In genomic region chr19:43774103-43774939, GRCh38 we compare ENCODE assay signal across 1 cellular context.
TF ChIP-seq lines count a peak whose summit lies in the region.

No MANE protein-coding gene starts in this region.

TF ChIP-seq in HepG2, 621 proteins besides CTCF, POLR2A, EP300 and RAD21 (continued from another document and continues in another):
- TF ChIP-seq MIER3 (CRISPR knock-in tag; IDR thresholded peaks at IDR 0.05; ENCODE audit: borderline replicate concordance) = 0 out of 2 replicates have a peak, but pooled peaks have one; percentile 42
- TF ChIP-seq ZBTB2 (CRISPR knock-in tag; IDR thresholded peaks at IDR 0.05; ENCODE audit: low read depth) = no peak
- 0 out of 2 replicates have a peak, but pooled peaks have one; percentile 39 for TF ChIP-seq KAT8 (CRISPR knock-in tag; IDR thresholded peaks at IDR 0.05)
- TF ChIP-seq RAD51 (IDR thresholded peaks at IDR 0.05; ENCODE audit: borderline replicate concordance) = no peak
- TF ChIP-seq ZMYM3 (CRISPR knock-in tag; IDR thresholded peaks at IDR 0.05) = no peak; the same call in 1 of the 2 replicates
- no peak for TF ChIP-seq TAF1 (CRISPR knock-in tag; IDR thresholded peaks at IDR 0.05)
- no peak for TF ChIP-seq ZGPAT (CRISPR knock-in tag; IDR thresholded peaks at IDR 0.05)
- TF ChIP-seq KAT7 (CRISPR knock-in tag; IDR thresholded peaks at IDR 0.05; ENCODE audit: borderline replicate concordance) = peak; percentile 68; the same call in 1 of the 2 replicates
- 0 out of 2 replicates have a peak, but pooled peaks have one; percentile 57 for TF ChIP-seq ZNF276 (CRISPR knock-in tag; IDR thresholded peaks at IDR 0.05; ENCODE audit: low read depth)
- TF ChIP-seq ZBTB7B (CRISPR knock-in tag; IDR thresholded peaks at IDR 0.05) = peak; percentile 62
- TF ChIP-seq ZNF160 (CRISPR knock-in tag; IDR thresholded peaks at IDR 0.05) = no peak
- TF ChIP-seq ZNF720 (CRISPR knock-in tag; IDR thresholded peaks at IDR 0.05) = no peak
- no peak for TF ChIP-seq AKNA (CRISPR knock-in tag; IDR thresholded peaks at IDR 0.05; ENCODE audit: borderline replicate concordance)
- TF ChIP-seq GATAD2A (CRISPR knock-in tag; IDR thresholded peaks at IDR 0.05) = 0 out of 2 replicates have a peak, but pooled peaks have one; percentile 3
- TF ChIP-seq ZNF781 (CRISPR knock-in tag; IDR thresholded peaks at IDR 0.05; ENCODE audit: borderline replicate concordance, not compliant biosample characterization) = no peak
- no peak for TF ChIP-seq IKZF4 (CRISPR knock-in tag; IDR thresholded peaks at IDR 0.05; ENCODE audit: borderline replicate concordance, low read depth, not compliant biosample characterization)
- no peak for TF ChIP-seq ZNF235 (CRISPR knock-in tag; IDR thresholded peaks at IDR 0.05; ENCODE audit: borderline replicate concordance)
- TF ChIP-seq MLLT10 (CRISPR knock-in tag; IDR thresholded peaks at IDR 0.05) = no peak
- no peak for TF ChIP-seq TOPORS (CRISPR knock-in tag; IDR thresholded peaks at IDR 0.05)
- no peak for TF ChIP-seq TERF1 (CRISPR knock-in tag; IDR thresholded peaks at IDR 0.05)
- no peak for TF ChIP-seq ZNF335 (CRISPR knock-in tag; IDR thresholded peaks at IDR 0.05)
- no peak for TF ChIP-seq ZNF292 (CRISPR knock-in tag; IDR thresholded peaks at IDR 0.05; ENCODE audit: borderline replicate concordance, low read depth)
- TF ChIP-seq RNF219 (CRISPR knock-in tag; IDR thresholded peaks at IDR 0.05) = no peak
- TF ChIP-seq KLF16 (CRISPR knock-in tag; IDR thresholded peaks at IDR 0.05) = 0 out of 4 replicates have a peak, but pooled peaks of 1 of the 2 experiments have one; percentile 54
- no peak for TF ChIP-seq KAT2B (IDR thresholded peaks at IDR 0.05; ENCODE audit: borderline replicate concordance, low read depth, low read length)
- peak; percentile 47; the same call in 1 of the 2 replicates for TF ChIP-seq ZNF609 (CRISPR knock-in tag; IDR thresholded peaks at IDR 0.05; ENCODE audit: borderline replicate concordance)
- TF ChIP-seq NFE2 (CRISPR knock-in tag; IDR thresholded peaks at IDR 0.05) = no peak
- peak; percentile 43; the same call in 1 of the 2 replicates for TF ChIP-seq ZSCAN22 (CRISPR knock-in tag; IDR thresholded peaks at IDR 0.05)
- peak; percentile 37; the same call in 1 of the 2 replicates for TF ChIP-seq SPEN (CRISPR knock-in tag; IDR thresholded peaks at IDR 0.05; ENCODE audit: low read depth)
- 0 out of 2 replicates have a peak, but pooled peaks have one; percentile 57 for TF ChIP-seq ZSCAN31 (CRISPR knock-in tag; IDR thresholded peaks at IDR 0.05; ENCODE audit: low read depth)
- TF ChIP-seq ZNF607 (CRISPR knock-in tag; IDR thresholded peaks at IDR 0.05; ENCODE audit: borderline replicate concordance) = no peak; the same call in 1 of the 2 replicates
- TF ChIP-seq PRDM4 (CRISPR knock-in tag; IDR thresholded peaks at IDR 0.05; ENCODE audit: borderline replicate concordance) = no peak
- TF ChIP-seq ATF2 (CRISPR knock-in tag; IDR thresholded peaks at IDR 0.05) = 0 out of 2 replicates have a peak, but pooled peaks have one; percentile 30
- TF ChIP-seq ZNF83 (CRISPR knock-in tag; IDR thresholded peaks at IDR 0.05; ENCODE audit: borderline replicate concordance) = no peak
- no peak for TF ChIP-seq ZBTB3 (CRISPR knock-in tag; IDR thresholded peaks at IDR 0.05; ENCODE audit: borderline replicate concordance, low read depth)
